1 cellular context compared by ENCODE assay signal in the genomic region with DNA sequence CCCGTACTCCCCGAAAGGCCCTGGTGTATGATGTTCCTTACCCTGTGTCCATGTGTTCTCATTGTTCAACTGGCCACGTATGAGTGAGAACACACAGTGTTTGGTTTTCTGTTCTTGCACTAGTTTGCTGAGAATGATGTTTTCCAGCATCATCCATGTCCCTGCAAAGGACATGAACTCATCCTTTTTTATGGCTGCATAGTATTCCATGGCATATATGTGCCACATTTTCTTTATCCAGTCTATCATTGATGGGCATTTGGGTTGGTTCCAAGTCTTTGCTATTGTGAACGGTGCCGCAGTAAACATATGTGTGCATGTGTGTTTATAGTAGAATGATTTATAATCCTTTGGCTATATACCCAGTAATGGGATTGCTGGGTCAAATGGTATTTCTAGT. TPM values are rescaled to one million over a fixed set of nuclear protein-coding genes. Genes with fewer than 3 reads are reported as not detected.
"Had no signal": no experiment of that assay in that cellular context is flagged by ENCODE, and none has a peak within 500 bp of the region (broad histone marks: within the 10 kb centered on the region; RNA-seq: fewer than 3 reads in every experiment).

No MANE protein-coding gene starts in this region.

RNA-seq across cellular contexts. Expression of gene CACNA1C, which starts 49.9 kb away (rescaled TPM):
- total RNA-seq: bronchial epithelial cell had no signal
